In the genomic region with DNA sequence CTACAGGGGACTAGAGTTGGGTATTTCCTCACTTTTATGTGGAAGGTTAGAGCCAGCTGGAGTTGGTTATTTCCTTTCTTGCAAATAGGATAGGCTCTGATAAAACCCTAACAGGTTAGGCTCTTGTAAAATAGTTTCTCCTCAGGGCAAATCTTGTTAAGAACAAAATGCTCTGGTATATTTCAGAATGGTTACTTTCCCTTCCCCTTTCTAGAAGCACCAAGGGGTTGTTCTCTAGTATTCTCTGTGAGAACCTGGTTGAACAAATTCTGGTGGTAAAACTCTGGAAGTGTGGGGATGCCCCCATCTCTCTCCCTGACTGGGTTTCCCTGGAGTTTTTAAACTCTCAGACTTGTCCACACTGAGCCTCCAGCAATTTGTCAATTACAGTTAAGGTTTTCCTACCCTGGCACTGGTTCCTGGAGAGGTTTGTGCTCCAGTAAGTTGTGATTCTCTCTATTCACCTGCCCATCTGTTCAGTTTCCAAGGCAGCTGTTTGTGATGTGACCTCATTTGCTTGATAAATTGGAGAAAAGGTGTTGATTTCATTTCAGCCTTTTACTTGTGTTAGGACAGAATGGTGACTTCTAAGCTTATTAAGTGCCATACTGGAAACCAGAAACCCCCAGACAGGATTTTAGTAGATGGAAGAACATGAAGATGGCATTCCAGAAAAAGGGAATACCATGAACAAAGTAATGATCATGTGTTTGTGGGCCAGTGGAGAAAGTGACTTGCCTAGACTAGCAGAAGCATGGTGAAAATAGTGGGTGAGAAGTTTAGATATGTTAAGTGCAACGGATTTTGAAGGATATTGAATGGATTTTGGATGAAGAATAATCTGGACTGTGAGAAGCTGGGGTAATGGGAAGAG, we compare ENCODE assay signal across 15 cellular contexts.
DNase-seq lines count a peak whose midpoint lies in the region; ATAC-seq and FAIRE-seq lines count a peak whose summit lies in the region.
"Had no signal": no experiment of that assay in that cellular context is flagged by ENCODE, and none has a peak within 500 bp of the region (broad histone marks: within the 10 kb centered on the region; RNA-seq: fewer than 3 reads in every experiment).

No MANE protein-coding gene starts in this region.

- no peak overlapping the region for H3K4me3 ChIP-seq in right cardiac atrium (ENCODE audit: low read length)

- H3K9me3 ChIP-seq in right cardiac atrium (ENCODE audit: control insufficient read depth, low read length): no peaks in the 10 kb centered on the region

- WGBS in right cardiac atrium: 88% methylated on average over 1 of the region's 1 CpG

- peak; percentile 58 for FAIRE-seq in islet of Langerhans (lab: Jason Lieb, UNC)

- peak; percentile 70 for ATAC-seq in GM18867 (IDR thresholded peaks at IDR 0.05; ENCODE audit: unreplicated experiment)
- peak; percentile 61 for ATAC-seq in GM21619 (IDR thresholded peaks at IDR 0.05; ENCODE audit: unreplicated experiment)
- ATAC-seq in HG03378 (IDR thresholded peaks at IDR 0.05; ENCODE audit: unreplicated experiment): peak; percentile 63
- no peak for ATAC-seq in right cardiac atrium
- ATAC-seq in HG03108 (IDR thresholded peaks at IDR 0.05; ENCODE audit: unreplicated experiment): no peak
- ATAC-seq: stimulated activated naive CD8-positive, alpha-beta T cell treated with anti-CD3 and anti-CD28 coated beads, Interleukin-15, Interleukin-2, amounts not matched to agents 100 U/mL and 50 U/mL, for 24 hours had no signal

- no peak overlapping the region for H3K27ac ChIP-seq in right cardiac atrium (ENCODE audit: low read length)
- H3K27ac ChIP-seq: brain microvascular endothelial cell, C4-2B had no signal

- intact Hi-C loops in right cardiac atrium (cut with DNase I): no loop called here

- DNase-seq in NCI-H1048 (lab: John Stamatoyannopoulos, UW): no peak
- DNase-seq in right cardiac atrium: no peak
- DNase-seq: activated B cell treated with CpG ODN at 0.5 μM for 24 hours; activated naive CD4-positive, alpha-beta T cell treated with Interleukin-2 at 50 U/mL for 16 hours; brain microvascular endothelial cell; effector CD8-positive, alpha-beta T cell; NCI-H1694; OCI-M1; stimulated activated naive CD8-positive, alpha-beta T cell treated with anti-CD3 and anti-CD28 coated beads, Interleukin-15, Interleukin-2, amounts not matched to agents 100 U/mL and 50 U/mL, for 24 hours had no signal

- H3K27me3 ChIP-seq in right cardiac atrium (ENCODE audit: control insufficient read depth, insufficient read depth): no peaks in the 10 kb centered on the region
- H3K27me3 ChIP-seq: brain microvascular endothelial cell had no signal

- no peaks in the 10 kb centered on the region for H3K4me1 ChIP-seq in right cardiac atrium (ENCODE audit: control insufficient read depth, insufficient read depth, low read length)

Comparison
In these comparisons a context has a peak if more than half of its experiments do, and no peak if none do; other contexts are left out.
1. ATAC-seq: peak in GM18867 (single experiment), GM21619 (single experiment) and HG03378 (single experiment); none in right cardiac atrium (0 of 2) and HG03108 (single experiment).